Comparison of ENCODE assay signal across 18 cellular contexts in genomic region chr19:18905520-18906236, GRCh38. TPM values are rescaled to one million over a fixed set of nuclear protein-coding genes. Genes with fewer than 3 reads are reported as not detected.
DNase-seq lines count a peak whose midpoint lies in the region; ATAC-seq lines count a peak whose summit lies in the region.
"Had no signal": no experiment of that assay in that cellular context is flagged by ENCODE, and none has a peak within 500 bp of the region (broad histone marks: within the 10 kb centered on the region; RNA-seq: fewer than 3 reads in every experiment).

No MANE protein-coding gene starts in this region.

- H3K23ac ChIP-seq in neuronal stem cell (ENCODE audit: low read depth, low read length, poor library complexity), result peak overlapping the region; percentile 43

- peaks cover 32 to 82% of the 10 kb centered on the region in 2 donors for H3K36me3 ChIP-seq in neuronal stem cell (replicated peaks in 1 of 2; ENCODE audit: control insufficient read depth in 2 of 2, insufficient read depth in 2 of 2, low read length in 2 of 2)

- WGBS in neuronal stem cell (ENCODE audit: extremely low coverage in 2 of 2, insufficient read length in 2 of 2, insufficient replicate concordance in 1 of 2), 2 donors, result no CpG with 5 or more reads among the region's 26 CpGs

- H4K8ac ChIP-seq in neuronal stem cell (ENCODE audit: low read depth, low read length), result no peak overlapping the region

- no peak overlapping the region for H4K91ac ChIP-seq in neuronal stem cell (ENCODE audit: low read depth, low read length, poor library complexity)

- no peak overlapping the region for H2AFZ ChIP-seq in neuronal stem cell (ENCODE audit: low read length)

- peaks cover 7% of the 10 kb centered on the region for H3K79me1 ChIP-seq in neuronal stem cell (ENCODE audit: low read depth, low read length)

- H3K9me3 ChIP-seq in neuronal stem cell (replicated peaks in 1 of 2; ENCODE audit: control insufficient read depth in 2 of 2, insufficient read depth in 1 of 2, low read depth in 1 of 2, low read length in 2 of 2), result peaks cover 0 to 6% of the 10 kb centered on the region in 2 donors

- H3K9me3 Mint-ChIP-seq in activated naive CD4-positive, alpha-beta T cell treated with anti-CD3 and anti-CD28 coated beads, Interleukin-2, amount 50 U/mL, for 72 hours, result no peaks in the 10 kb centered on the region
- H3K9me3 Mint-ChIP-seq in activated naive CD4-positive, alpha-beta T cell treated with anti-CD3 and anti-CD28 coated beads, Interleukin-2, amount 10 ng/mL, durations not matched to agents 7 days and 5 days, result no peaks in the 10 kb centered on the region

- H3K27ac ChIP-seq in cingulate gyrus (ENCODE audit: low read depth, low read length) (peak overlapping the region; percentile 93), neuronal stem cell (replicated peaks; ENCODE audit: low read length) (no peak overlapping the region)
- H3K27ac ChIP-seq: C4-2B, HL-60 had no signal

- no peak overlapping the region for H2BK12ac ChIP-seq in neuronal stem cell (ENCODE audit: low read length)

- peak overlapping the region; percentile 69 to 72 for H3K27ac Mint-ChIP-seq in activated naive CD4-positive, alpha-beta T cell treated with anti-CD3 and anti-CD28 coated beads, Interleukin-2, amount 50 U/mL, for 72 hours
- no peak overlapping the region for H3K27ac Mint-ChIP-seq in activated naive CD4-positive, alpha-beta T cell treated with anti-CD3 and anti-CD28 coated beads, Interleukin-2, amount 10 ng/mL, durations not matched to agents 7 days and 5 days

- CTCF ChIA-PET in activated naive CD4-positive, alpha-beta T cell treated with anti-CD3 and anti-CD28 coated beads, Interleukin-2, amount 10 ng/mL, durations not matched to agents 7 days and 5 days (lab: Charles Lee), result no interaction called here

- peak overlapping the region; percentile 71 for H3K14ac ChIP-seq in neuronal stem cell (ENCODE audit: low read length)

- H3K27me3 Mint-ChIP-seq in activated naive CD4-positive, alpha-beta T cell treated with anti-CD3 and anti-CD28 coated beads, Interleukin-2, amount 10 ng/mL, durations not matched to agents 7 days and 5 days, result no peaks in the 10 kb centered on the region

- peak overlapping the region; percentile 21 for H3K9ac ChIP-seq in neuronal stem cell (ENCODE audit: low read depth, low read length, poor library complexity)

- H2BK15ac ChIP-seq in neuronal stem cell (ENCODE audit: low read length), result no peak overlapping the region

- no peak overlapping the region for H2BK120ac ChIP-seq in neuronal stem cell (ENCODE audit: low read depth, low read length)

- no peak overlapping the region for H2BK5ac ChIP-seq in neuronal stem cell (ENCODE audit: low read length)

- peaks cover 0 to 5% of the 10 kb centered on the region in 2 donors for H3K36me3 Mint-ChIP-seq in activated naive CD4-positive, alpha-beta T cell treated with anti-CD3 and anti-CD28 coated beads, Interleukin-2, amount 50 U/mL, for 72 hours
- peaks cover 32% of the 10 kb centered on the region for H3K36me3 Mint-ChIP-seq in activated naive CD4-positive, alpha-beta T cell treated with anti-CD3 and anti-CD28 coated beads, Interleukin-2, amount 10 ng/mL, durations not matched to agents 7 days and 5 days

- no peak overlapping the region for H3K4me3 Mint-ChIP-seq in activated naive CD4-positive, alpha-beta T cell treated with anti-CD3 and anti-CD28 coated beads, Interleukin-2, amount 10 ng/mL, durations not matched to agents 7 days and 5 days

- H3K4me1 ChIP-seq in neuronal stem cell (ENCODE audit: control insufficient read depth in 2 of 2, insufficient read depth in 1 of 2, low read depth in 1 of 2, low read length in 2 of 2), result no peaks in the 10 kb centered on the region

- H2AK5ac ChIP-seq in neuronal stem cell (ENCODE audit: low read depth, low read length), result no peak overlapping the region

- no peak for DNase-seq in activated naive CD4-positive, alpha-beta T cell treated with anti-CD3 and anti-CD28 coated beads, Interleukin-2, amount 50 U/mL, for 72 hours (ENCODE audit: low spot score in 2 of 2)
- DNase-seq in activated naive CD4-positive, alpha-beta T cell treated with anti-CD3 and anti-CD28 coated beads, Interleukin-2, amount 10 ng/mL, durations not matched to agents 7 days and 5 days, result no peak
- DNase-seq in neuronal stem cell (ENCODE audit: low spot score) (no peak), NCI-H187 treated with DMSO at 0.1 percent for 48 hours (lab: John Stamatoyannopoulos, UW) (no peak), T-helper 1 cell (no peak)
- DNase-seq in activated effector memory CD4-positive, alpha-beta T cell treated with anti-CD3 and anti-CD28 coated beads, Interleukin-2, amount 50 U/mL, for 16 hours, result no peak
- DNase-seq: DMS79, GDM1, KG1, NCI-H1092, NCI-H1694, NCI-H345, NCI-H526 treated with DMSO at 0.1 percent for 48 hours, RPMI8226 had no signal

- ATAC-seq in activated naive CD4-positive, alpha-beta T cell treated with anti-CD3 and anti-CD28 coated beads, Interleukin-2, amount 50 U/mL, for 72 hours, result no peak
- ATAC-seq in HG02759 (IDR thresholded peaks at IDR 0.05; ENCODE audit: unreplicated experiment), result no peak

- H3K4me3 ChIP-seq in neuronal stem cell (ENCODE audit: low read length in 2 of 2), result no peak overlapping the region

- H3K4me1 Mint-ChIP-seq in activated naive CD4-positive, alpha-beta T cell treated with anti-CD3 and anti-CD28 coated beads, Interleukin-2, amount 10 ng/mL, durations not matched to agents 7 days and 5 days, result no peaks in the 10 kb centered on the region

- no peak overlapping the region for H3K18ac ChIP-seq in neuronal stem cell (ENCODE audit: low read length)

- peak overlapping the region; percentile 66 for H3K4ac ChIP-seq in neuronal stem cell (ENCODE audit: low read length)

- H3K27me3 ChIP-seq in neuronal stem cell (ENCODE audit: control insufficient read depth in 3 of 3, insufficient read depth in 3 of 3, low read depth in 1 of 3, low read length in 3 of 3), result no peaks in the 10 kb centered on the region

- no peak overlapping the region for H3K4me2 ChIP-seq in neuronal stem cell (ENCODE audit: insufficient read depth, low read length, poor library complexity, severe bottlenecking)

RNA-seq across cellular contexts. Expression of gene CERS1, which starts 9.7 kb away (rescaled TPM):
- under 1 TPM in 1 of 2 donors, not detected in 1; 0.21 TPM for total RNA-seq in activated naive CD4-positive, alpha-beta T cell treated with anti-CD3 and anti-CD28 coated beads, Interleukin-2, amount 50 U/mL, for 72 hours
- 17.4 TPM for polyA plus RNA-seq in neuronal stem cell (2013, experiment 1 of 2)
- polyA plus RNA-seq in neuronal stem cell (2013, experiment 2 of 2), result 17.0 TPM

RNA-seq across cellular contexts. Expression of gene COPE, which starts 13.5 kb away (rescaled TPM):
- 100 to 1,000 TPM; 147 to 190 TPM for total RNA-seq in activated naive CD4-positive, alpha-beta T cell treated with anti-CD3 and anti-CD28 coated beads, Interleukin-2, amount 50 U/mL, for 72 hours
- 152 TPM for polyA plus RNA-seq in neuronal stem cell (2013, experiment 1 of 2)
- polyA plus RNA-seq in neuronal stem cell (2013, experiment 2 of 2), result 153 TPM

RNA-seq across cellular contexts. Expression of gene DDX49, which starts 13.8 kb away (rescaled TPM):
- total RNA-seq in activated naive CD4-positive, alpha-beta T cell treated with anti-CD3 and anti-CD28 coated beads, Interleukin-2, amount 50 U/mL, for 72 hours, result 10 to 100 TPM; 46.7 to 51.2 TPM
- polyA plus RNA-seq in neuronal stem cell (2013, experiment 1 of 2), result 11.8 TPM
- polyA plus RNA-seq in neuronal stem cell (2013, experiment 2 of 2), result 10.4 TPM

RNA-seq across cellular contexts. Expression of gene HOMER3, which starts 35.3 kb away (rescaled TPM):
- 1 to 10 TPM in 1 of 2 donors, under 1 TPM in 1; 0.36 to 1.0 TPM for total RNA-seq in activated naive CD4-positive, alpha-beta T cell treated with anti-CD3 and anti-CD28 coated beads, Interleukin-2, amount 50 U/mL, for 72 hours
- polyA plus RNA-seq in neuronal stem cell (2013, experiment 1 of 2), result 58.3 TPM
- polyA plus RNA-seq in neuronal stem cell (2013, experiment 2 of 2), result 56.2 TPM
